ENCODE assay signal across 1 cellular context in the genomic region with DNA sequence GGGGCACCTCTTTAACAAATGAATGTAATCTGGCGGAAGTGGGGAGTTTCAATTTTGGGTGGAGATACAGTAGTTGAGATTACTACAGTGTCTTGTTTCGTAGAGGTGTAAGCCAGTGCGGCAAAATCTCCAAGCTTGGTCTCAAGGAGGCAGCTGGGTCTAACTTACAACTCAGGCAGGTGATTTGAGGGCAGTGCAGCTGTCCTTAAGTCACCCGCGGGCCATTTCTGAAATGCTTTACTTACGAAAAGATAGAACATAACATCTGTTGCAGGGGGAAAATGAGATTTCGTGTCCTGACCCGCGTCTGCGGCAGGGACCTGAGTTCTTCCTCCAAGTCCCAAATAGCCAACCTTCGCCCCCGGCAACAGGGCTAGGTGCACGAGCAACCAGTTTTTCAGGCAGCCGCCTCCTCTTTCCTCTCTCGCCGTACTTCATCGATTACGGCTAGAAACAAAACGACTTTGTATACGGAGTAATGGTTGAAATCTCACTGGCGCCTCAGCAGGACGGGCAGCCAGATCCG.
TF ChIP-seq lines count a peak whose summit lies in the region.

No MANE protein-coding gene starts in this region.

TF ChIP-seq in HepG2, 621 proteins besides CTCF, POLR2A, EP300 and RAD21 (continued from another document and continues in another):
- TF ChIP-seq, protein P1, sequence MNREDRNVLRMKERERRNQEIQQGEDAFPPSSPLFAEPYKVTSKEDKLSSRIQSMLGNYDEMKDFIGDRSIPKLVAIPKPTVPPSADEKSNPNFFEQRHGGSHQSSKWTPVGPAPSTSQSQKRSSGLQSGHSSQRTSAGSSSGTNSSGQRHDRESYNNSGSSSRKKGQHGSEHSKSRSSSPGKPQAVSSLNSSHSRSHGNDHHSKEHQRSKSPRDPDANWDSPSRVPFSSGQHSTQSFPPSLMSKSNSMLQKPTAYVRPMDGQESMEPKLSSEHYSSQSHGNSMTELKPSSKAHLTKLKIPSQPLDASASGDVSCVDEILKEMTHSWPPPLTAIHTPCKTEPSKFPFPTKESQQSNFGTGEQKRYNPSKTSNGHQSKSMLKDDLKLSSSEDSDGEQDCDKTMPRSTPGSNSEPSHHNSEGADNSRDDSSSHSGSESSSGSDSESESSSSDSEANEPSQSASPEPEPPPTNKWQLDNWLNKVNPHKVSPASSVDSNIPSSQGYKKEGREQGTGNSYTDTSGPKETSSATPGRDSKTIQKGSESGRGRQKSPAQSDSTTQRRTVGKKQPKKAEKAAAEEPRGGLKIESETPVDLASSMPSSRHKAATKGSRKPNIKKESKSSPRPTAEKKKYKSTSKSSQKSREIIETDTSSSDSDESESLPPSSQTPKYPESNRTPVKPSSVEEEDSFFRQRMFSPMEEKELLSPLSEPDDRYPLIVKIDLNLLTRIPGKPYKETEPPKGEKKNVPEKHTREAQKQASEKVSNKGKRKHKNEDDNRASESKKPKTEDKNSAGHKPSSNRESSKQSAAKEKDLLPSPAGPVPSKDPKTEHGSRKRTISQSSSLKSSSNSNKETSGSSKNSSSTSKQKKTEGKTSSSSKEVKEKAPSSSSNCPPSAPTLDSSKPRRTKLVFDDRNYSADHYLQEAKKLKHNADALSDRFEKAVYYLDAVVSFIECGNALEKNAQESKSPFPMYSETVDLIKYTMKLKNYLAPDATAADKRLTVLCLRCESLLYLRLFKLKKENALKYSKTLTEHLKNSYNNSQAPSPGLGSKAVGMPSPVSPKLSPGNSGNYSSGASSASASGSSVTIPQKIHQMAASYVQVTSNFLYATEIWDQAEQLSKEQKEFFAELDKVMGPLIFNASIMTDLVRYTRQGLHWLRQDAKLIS (CRISPR knock-in tag; IDR thresholded peaks at IDR 0.05): no peak
- TF ChIP-seq, protein P2, sequence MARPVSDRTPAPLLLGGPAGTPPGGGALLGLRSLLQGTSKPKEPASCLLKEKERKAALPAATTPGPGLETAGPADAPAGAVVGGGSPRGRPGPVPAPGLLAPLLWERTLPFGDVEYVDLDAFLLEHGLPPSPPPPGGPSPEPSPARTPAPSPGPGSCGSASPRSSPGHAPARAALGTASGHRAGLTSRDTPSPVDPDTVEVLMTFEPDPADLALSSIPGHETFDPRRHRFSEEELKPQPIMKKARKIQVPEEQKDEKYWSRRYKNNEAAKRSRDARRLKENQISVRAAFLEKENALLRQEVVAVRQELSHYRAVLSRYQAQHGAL (CRISPR knock-in tag; IDR thresholded peaks at IDR 0.05; ENCODE audit: not compliant biosample characterization): peak; percentile 5
- TF ChIP-seq TAF15 (IDR thresholded peaks at IDR 0.05; ENCODE audit: low read depth, low read length, poor library complexity, severe bottlenecking) (no peak), ZMYM3 (CRISPR knock-in tag; IDR thresholded peaks at IDR 0.05) (no peak; the same call in 1 of the 2 replicates), ISX (CRISPR knock-in tag; conservative IDR thresholded peaks at IDR 0.05) (peak; percentile 5; the same call in 1 of the 2 replicates), TRIM24 (CRISPR knock-in tag; IDR thresholded peaks at IDR 0.05) (no peak), ZNF850 (CRISPR knock-in tag; conservative IDR thresholded peaks at IDR 0.05) (no peak), TOPORS (CRISPR knock-in tag; IDR thresholded peaks at IDR 0.05) (no peak), GTF2F1 (IDR thresholded peaks at IDR 0.05; ENCODE audit: low read length) (no peak), KLF16 (CRISPR knock-in tag; IDR thresholded peaks at IDR 0.05) (no peak), ZNF138 (CRISPR knock-in tag; IDR thresholded peaks at IDR 0.05; ENCODE audit: low read depth) (0 out of 2 replicates have a peak, but pooled peaks have one; percentile 55), ZNF562 (CRISPR knock-in tag; IDR thresholded peaks at IDR 0.05; ENCODE audit: borderline replicate concordance) (no peak), PLRG1 (conservative IDR thresholded peaks at IDR 0.05) (no peak), ZNF256 (CRISPR knock-in tag; conservative IDR thresholded peaks at IDR 0.05) (0 out of 2 replicates have a peak, but pooled peaks have one; percentile 12), ZSCAN9 (CRISPR knock-in tag; IDR thresholded peaks at IDR 0.05; ENCODE audit: borderline replicate concordance) (no peak), ZBTB7B (CRISPR knock-in tag; IDR thresholded peaks at IDR 0.05) (no peak), REPIN1 (CRISPR knock-in tag; IDR thresholded peaks at IDR 0.05; ENCODE audit: borderline replicate concordance, low read depth) (no peak), DNMT3B (CRISPR knock-in tag; conservative IDR thresholded peaks at IDR 0.05) (no peak), RBM39 (IDR thresholded peaks at IDR 0.05; ENCODE audit: low read depth, low read length, poor library complexity, severe bottlenecking) (peak; percentile 62), SMC3 (IDR thresholded peaks at IDR 0.05; ENCODE audit: low read length) (no peak), FOXC1 (CRISPR knock-in tag; IDR thresholded peaks at IDR 0.05; ENCODE audit: borderline replicate concordance) (peak; percentile 73; the same call in 1 of the 2 replicates), JUN (CRISPR knock-in tag; IDR thresholded peaks at IDR 0.05) (no peak), ZNF547 (CRISPR knock-in tag; IDR thresholded peaks at IDR 0.05) (0 out of 2 replicates have a peak, but pooled peaks have one; percentile 72), POLR2AphosphoS2 (IDR thresholded peaks at IDR 0.05; ENCODE audit: low read depth, low read length) (no peak), ZNF713 (CRISPR knock-in tag; IDR thresholded peaks at IDR 0.05) (no peak), PRMT3 (CRISPR knock-in tag; IDR thresholded peaks at IDR 0.05; ENCODE audit: borderline replicate concordance, low read depth) (0 out of 2 replicates have a peak, but pooled peaks have one; percentile 79), ZNF333 (CRISPR knock-in tag; IDR thresholded peaks at IDR 0.05; ENCODE audit: borderline replicate concordance) (0 out of 2 replicates have a peak, but pooled peaks have one; percentile 2), CBFB (CRISPR knock-in tag; IDR thresholded peaks at IDR 0.05) (no peak), ARNTL (CRISPR knock-in tag; IDR thresholded peaks at IDR 0.05) (no peak), JARID2 (CRISPR knock-in tag; IDR thresholded peaks at IDR 0.05; ENCODE audit: insufficient replicate concordance) (no peak), FOXA1 (IDR thresholded peaks at IDR 0.05) (no peak), FOXA1 (CRISPR knock-in tag; IDR thresholded peaks at IDR 0.05) (no peak), RAD51 (IDR thresholded peaks at IDR 0.05; ENCODE audit: borderline replicate concordance) (no peak), IKZF4 (CRISPR knock-in tag; IDR thresholded peaks at IDR 0.05; ENCODE audit: borderline replicate concordance, low read depth, not compliant biosample characterization) (peak; percentile 2), ZNF749 (CRISPR knock-in tag; IDR thresholded peaks at IDR 0.05; ENCODE audit: borderline replicate concordance) (no peak)
- TF ChIP-seq, protein P3, sequence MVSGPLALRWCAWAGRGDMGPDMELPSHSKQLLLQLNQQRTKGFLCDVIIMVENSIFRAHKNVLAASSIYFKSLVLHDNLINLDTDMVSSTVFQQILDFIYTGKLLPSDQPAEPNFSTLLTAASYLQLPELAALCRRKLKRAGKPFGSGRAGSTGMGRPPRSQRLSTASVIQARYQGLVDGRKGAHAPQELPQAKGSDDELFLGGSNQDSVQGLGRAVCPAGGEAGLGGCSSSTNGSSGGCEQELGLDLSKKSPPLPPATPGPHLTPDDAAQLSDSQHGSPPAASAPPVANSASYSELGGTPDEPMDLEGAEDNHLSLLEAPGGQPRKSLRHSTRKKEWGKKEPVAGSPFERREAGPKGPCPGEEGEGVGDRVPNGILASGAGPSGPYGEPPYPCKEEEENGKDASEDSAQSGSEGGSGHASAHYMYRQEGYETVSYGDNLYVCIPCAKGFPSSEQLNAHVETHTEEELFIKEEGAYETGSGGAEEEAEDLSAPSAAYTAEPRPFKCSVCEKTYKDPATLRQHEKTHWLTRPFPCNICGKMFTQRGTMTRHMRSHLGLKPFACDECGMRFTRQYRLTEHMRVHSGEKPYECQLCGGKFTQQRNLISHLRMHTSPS (CRISPR knock-in tag; IDR thresholded peaks at IDR 0.05; ENCODE audit: low read depth): no peak
- TF ChIP-seq, protein P4, sequence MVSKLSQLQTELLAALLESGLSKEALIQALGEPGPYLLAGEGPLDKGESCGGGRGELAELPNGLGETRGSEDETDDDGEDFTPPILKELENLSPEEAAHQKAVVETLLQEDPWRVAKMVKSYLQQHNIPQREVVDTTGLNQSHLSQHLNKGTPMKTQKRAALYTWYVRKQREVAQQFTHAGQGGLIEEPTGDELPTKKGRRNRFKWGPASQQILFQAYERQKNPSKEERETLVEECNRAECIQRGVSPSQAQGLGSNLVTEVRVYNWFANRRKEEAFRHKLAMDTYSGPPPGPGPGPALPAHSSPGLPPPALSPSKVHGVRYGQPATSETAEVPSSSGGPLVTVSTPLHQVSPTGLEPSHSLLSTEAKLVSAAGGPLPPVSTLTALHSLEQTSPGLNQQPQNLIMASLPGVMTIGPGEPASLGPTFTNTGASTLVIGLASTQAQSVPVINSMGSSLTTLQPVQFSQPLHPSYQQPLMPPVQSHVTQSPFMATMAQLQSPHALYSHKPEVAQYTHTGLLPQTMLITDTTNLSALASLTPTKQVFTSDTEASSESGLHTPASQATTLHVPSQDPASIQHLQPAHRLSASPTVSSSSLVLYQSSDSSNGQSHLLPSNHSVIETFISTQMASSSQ (IDR thresholded peaks at IDR 0.05; ENCODE audit: low read depth): no peak
- TF ChIP-seq, protein P4 (CRISPR knock-in tag; IDR thresholded peaks at IDR 0.05; ENCODE audit: borderline replicate concordance): no peak
- TF ChIP-seq, protein P5, sequence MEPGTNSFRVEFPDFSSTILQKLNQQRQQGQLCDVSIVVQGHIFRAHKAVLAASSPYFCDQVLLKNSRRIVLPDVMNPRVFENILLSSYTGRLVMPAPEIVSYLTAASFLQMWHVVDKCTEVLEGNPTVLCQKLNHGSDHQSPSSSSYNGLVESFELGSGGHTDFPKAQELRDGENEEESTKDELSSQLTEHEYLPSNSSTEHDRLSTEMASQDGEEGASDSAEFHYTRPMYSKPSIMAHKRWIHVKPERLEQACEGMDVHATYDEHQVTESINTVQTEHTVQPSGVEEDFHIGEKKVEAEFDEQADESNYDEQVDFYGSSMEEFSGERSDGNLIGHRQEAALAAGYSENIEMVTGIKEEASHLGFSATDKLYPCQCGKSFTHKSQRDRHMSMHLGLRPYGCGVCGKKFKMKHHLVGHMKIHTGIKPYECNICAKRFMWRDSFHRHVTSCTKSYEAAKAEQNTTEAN (CRISPR knock-in tag; conservative IDR thresholded peaks at IDR 0.05): no peak
- TF ChIP-seq, protein P6, sequence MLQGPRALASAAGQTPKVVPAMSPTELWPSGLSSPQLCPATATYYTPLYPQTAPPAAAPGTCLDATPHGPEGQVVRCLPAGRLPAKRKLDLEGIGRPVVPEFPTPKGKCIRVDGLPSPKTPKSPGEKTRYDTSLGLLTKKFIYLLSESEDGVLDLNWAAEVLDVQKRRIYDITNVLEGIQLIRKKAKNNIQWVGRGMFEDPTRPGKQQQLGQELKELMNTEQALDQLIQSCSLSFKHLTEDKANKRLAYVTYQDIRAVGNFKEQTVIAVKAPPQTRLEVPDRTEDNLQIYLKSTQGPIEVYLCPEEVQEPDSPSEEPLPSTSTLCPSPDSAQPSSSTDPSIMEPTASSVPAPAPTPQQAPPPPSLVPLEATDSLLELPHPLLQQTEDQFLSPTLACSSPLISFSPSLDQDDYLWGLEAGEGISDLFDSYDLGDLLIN (CRISPR knock-in tag; IDR thresholded peaks at IDR 0.05; ENCODE audit: borderline replicate concordance): no peak
- TF ChIP-seq, protein P7, sequence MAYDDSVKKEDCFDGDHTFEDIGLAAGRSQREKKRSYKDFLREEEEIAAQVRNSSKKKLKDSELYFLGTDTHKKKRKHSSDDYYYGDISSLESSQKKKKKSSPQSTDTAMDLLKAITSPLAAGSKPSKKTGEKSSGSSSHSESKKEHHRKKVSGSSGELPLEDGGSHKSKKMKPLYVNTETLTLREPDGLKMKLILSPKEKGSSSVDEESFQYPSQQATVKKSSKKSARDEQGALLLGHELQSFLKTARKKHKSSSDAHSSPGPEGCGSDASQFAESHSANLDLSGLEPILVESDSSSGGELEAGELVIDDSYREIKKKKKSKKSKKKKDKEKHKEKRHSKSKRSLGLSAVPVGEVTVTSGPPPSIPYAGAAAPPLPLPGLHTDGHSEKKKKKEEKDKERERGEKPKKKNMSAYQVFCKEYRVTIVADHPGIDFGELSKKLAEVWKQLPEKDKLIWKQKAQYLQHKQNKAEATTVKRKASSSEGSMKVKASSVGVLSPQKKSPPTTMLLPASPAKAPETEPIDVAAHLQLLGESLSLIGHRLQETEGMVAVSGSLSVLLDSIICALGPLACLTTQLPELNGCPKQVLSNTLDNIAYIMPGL (CRISPR knock-in tag; IDR thresholded peaks at IDR 0.05; ENCODE audit: borderline replicate concordance in 1 of 2, low read depth in 1 of 2): no peak
- TF ChIP-seq, protein P8, sequence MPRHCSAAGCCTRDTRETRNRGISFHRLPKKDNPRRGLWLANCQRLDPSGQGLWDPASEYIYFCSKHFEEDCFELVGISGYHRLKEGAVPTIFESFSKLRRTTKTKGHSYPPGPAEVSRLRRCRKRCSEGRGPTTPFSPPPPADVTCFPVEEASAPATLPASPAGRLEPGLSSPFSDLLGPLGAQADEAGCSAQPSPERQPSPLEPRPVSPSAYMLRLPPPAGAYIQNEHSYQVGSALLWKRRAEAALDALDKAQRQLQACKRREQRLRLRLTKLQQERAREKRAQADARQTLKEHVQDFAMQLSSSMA (CRISPR knock-in tag; IDR thresholded peaks at IDR 0.05): no peak
- TF ChIP-seq, protein P9, sequence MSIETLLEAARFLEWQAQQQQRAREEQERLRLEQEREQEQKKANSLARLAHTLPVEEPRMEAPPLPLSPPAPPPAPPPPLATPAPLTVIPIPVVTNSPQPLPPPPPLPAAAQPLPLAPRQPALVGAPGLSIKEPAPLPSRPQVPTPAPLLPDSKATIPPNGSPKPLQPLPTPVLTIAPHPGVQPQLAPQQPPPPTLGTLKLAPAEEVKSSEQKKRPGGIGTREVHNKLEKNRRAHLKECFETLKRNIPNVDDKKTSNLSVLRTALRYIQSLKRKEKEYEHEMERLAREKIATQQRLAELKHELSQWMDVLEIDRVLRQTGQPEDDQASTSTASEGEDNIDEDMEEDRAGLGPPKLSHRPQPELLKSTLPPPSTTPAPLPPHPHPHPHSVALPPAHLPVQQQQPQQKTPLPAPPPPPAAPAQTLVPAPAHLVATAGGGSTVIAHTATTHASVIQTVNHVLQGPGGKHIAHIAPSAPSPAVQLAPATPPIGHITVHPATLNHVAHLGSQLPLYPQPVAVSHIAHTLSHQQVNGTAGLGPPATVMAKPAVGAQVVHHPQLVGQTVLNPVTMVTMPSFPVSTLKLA (IDR thresholded peaks at IDR 0.05): no peak
